ENCODE assay signal across 8 cellular contexts in the genomic region with DNA sequence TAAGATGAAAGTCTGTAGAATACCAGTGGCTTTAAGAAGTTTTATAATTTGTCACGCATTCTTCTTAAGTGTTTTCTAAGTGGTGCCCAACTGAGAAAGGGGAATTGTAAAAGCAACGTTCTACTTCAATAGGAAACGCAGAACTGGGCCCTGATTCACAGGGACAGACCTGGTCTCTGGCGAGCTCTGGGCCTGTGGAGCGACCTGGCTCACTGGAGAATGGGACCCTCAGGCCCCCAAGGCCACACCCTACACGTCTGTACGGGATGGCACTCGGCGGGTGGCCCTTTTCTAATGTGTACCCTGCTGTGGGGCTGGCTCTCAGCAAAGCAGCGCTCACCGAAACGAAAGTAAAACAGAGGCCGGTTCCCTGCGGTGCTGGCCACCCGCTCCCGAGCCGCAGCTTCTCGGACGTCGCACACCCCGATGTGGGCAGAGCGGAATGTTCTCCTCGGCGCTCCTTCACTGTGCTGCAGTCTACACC.
DNase-seq lines count a peak whose midpoint lies in the region; ATAC-seq and FAIRE-seq lines count a peak whose summit lies in the region.

No MANE protein-coding gene starts in this region.

- H3K27ac Mint-ChIP-seq in activated naive CD8-positive, alpha-beta T cell treated with anti-CD3 and anti-CD28 coated beads for 36 hours, result peak overlapping the region; percentile 85

- no peaks in the 10 kb centered on the region for H3K27me3 Mint-ChIP-seq in activated naive CD8-positive, alpha-beta T cell treated with anti-CD3 and anti-CD28 coated beads for 36 hours

- DNase-seq in NCI-H2081 (lab: John Stamatoyannopoulos, UW) (peak; percentile 22 to 55), NCI-H2081 treated with DMSO at 0.1 percent for 48 hours (lab: John Stamatoyannopoulos, UW) (no peak), M059J (ENCODE audit: low read depth) (peak; percentile 52), right cardiac atrium (peak in 2 of 3 donors; percentile 64 to 67), NCI-H1092 treated with DMSO at 0.1 percent for 48 hours (lab: John Stamatoyannopoulos, UW) (no peak), RCC 7860 (ENCODE audit: low spot score) (no peak)
- DNase-seq in activated naive CD8-positive, alpha-beta T cell treated with anti-CD3 and anti-CD28 coated beads for 36 hours, result peak; percentile 41
- DNase-seq in stimulated activated CD4-positive, alpha-beta T cell treated with anti-CD3 and anti-CD28 coated beads, Interleukin-4, amount 100 ng/mL, for 24 hours, result peak; percentile 10

- no peaks in the 10 kb centered on the region for H3K36me3 Mint-ChIP-seq in activated naive CD8-positive, alpha-beta T cell treated with anti-CD3 and anti-CD28 coated beads for 36 hours

- peak overlapping the region; percentile 77 for H3K4me3 Mint-ChIP-seq in activated naive CD8-positive, alpha-beta T cell treated with anti-CD3 and anti-CD28 coated beads for 36 hours

- H3K4me3 ChIP-seq in right cardiac atrium (ENCODE audit: low read length), result no peak overlapping the region

- peak; percentile 9 to 57 for ATAC-seq in right cardiac atrium

- 70% methylated on average over 24 of the region's 24 CpGs for WGBS in right cardiac atrium

- intact Hi-C loops in right cardiac atrium (cut with DNase I), result no loop called here

- H3K9me3 ChIP-seq in right cardiac atrium (ENCODE audit: control insufficient read depth, low read length), result no peaks in the 10 kb centered on the region

- no peaks in the 10 kb centered on the region for H3K27me3 ChIP-seq in right cardiac atrium (ENCODE audit: control insufficient read depth, insufficient read depth)

- no peak overlapping the region for H3K27ac ChIP-seq in right cardiac atrium (ENCODE audit: low read length)

- H3K4me1 Mint-ChIP-seq in activated naive CD8-positive, alpha-beta T cell treated with anti-CD3 and anti-CD28 coated beads for 36 hours, result peaks cover 1% of the 10 kb centered on the region

- FAIRE-seq in RCC 7860 (lab: Jason Lieb, UNC), result no peak

- no peaks in the 10 kb centered on the region for H3K9me3 Mint-ChIP-seq in activated naive CD8-positive, alpha-beta T cell treated with anti-CD3 and anti-CD28 coated beads for 36 hours

- H3K4me1 ChIP-seq in right cardiac atrium (ENCODE audit: control insufficient read depth, insufficient read depth, low read length), result peaks cover 3% of the 10 kb centered on the region

Comparison
In these comparisons a context has a peak if more than half of its experiments do, and no peak if none do; other contexts are left out.
1. DNase-seq: peak in NCI-H2081 (2 of 2), M059J (single experiment), activated naive CD8-positive, alpha-beta T cell treated with anti-CD3 and anti-CD28 coated beads for 36 hours (single experiment), right cardiac atrium (2 of 3) and stimulated activated CD4-positive, alpha-beta T cell treated with anti-CD3 and anti-CD28 coated beads, Interleukin-4, amount 100 ng/mL, for 24 hours (single experiment); none in NCI-H2081 treated with DMSO at 0.1 percent for 48 hours (single experiment), NCI-H1092 treated with DMSO at 0.1 percent for 48 hours (single experiment) and RCC 7860 (single experiment).